Comparison of ENCODE assay signal across 10 cellular contexts in the genomic region with DNA sequence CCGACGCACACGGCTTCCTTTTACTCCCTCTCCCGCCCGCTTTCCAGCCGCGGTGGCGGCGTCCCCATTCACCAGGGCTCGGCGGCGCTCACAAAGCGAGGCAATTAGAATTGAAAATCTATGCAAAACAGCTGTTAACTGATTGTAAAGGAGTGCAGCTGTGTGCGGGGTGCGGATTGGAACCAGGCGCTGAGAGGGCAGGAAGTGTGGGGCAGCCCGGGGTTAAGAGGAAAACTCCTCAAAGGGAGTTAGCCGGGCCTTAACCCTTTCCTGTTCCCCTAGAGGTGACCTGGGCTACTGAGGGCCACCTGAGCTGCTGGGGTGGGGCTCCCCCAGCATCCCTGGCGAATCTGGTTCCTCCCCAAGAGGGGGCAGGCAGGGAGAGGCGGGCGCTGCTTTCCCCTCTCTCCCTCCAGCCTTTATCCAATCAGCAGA. TPM values are rescaled to one million over a fixed set of nuclear protein-coding genes. Genes with fewer than 3 reads are reported as not detected.
DNase-seq lines count a peak whose midpoint lies in the region; ATAC-seq and TF ChIP-seq lines count a peak whose summit lies in the region.
"Had no signal": no experiment of that assay in that cellular context is flagged by ENCODE, and none has a peak within 500 bp of the region (broad histone marks: within the 10 kb centered on the region; RNA-seq: fewer than 3 reads in every experiment).

No MANE protein-coding gene starts in this region.

- H3K27me3 Mint-ChIP-seq in activated naive CD8-positive, alpha-beta T cell treated with anti-CD3 and anti-CD28 coated beads, Interleukin-2, amount 10 ng/mL, durations not matched to agents 7 days and 5 days: peaks cover 2% of the 10 kb centered on the region
- H3K27me3 Mint-ChIP-seq in activated naive CD8-positive, alpha-beta T cell treated with anti-CD3 and anti-CD28 coated beads for 36 hours: no peaks in the 10 kb centered on the region

- peak overlapping the region; percentile 83; the same call in 1 of the 2 replicates for H3K27ac ChIP-seq in SK-N-MC
- H3K27ac ChIP-seq in upper lobe of left lung: peak overlapping the region in 3 of 4 donors; percentile 5 to 32 (median 17)

- no peaks in the 10 kb centered on the region for H3K9me3 Mint-ChIP-seq in activated naive CD8-positive, alpha-beta T cell treated with anti-CD3 and anti-CD28 coated beads, Interleukin-2, amount 10 ng/mL, durations not matched to agents 7 days and 5 days
- H3K9me3 Mint-ChIP-seq in activated naive CD8-positive, alpha-beta T cell treated with anti-CD3 and anti-CD28 coated beads for 36 hours: no peaks in the 10 kb centered on the region

- TF ChIP-seq POLR2A in upper lobe of left lung (IDR thresholded peaks at IDR 0.05) (no peak), GM18505 (IDR thresholded peaks at IDR 0.05; ENCODE audit: borderline replicate concordance, extremely low read depth, insufficient read depth, insufficient read length) (no peak)

- H3K4me1 ChIP-seq in upper lobe of left lung: peaks cover 57 to 70% (median 65%) of the 10 kb centered on the region in 4 donors

- no peak for TF ChIP-seq EP300 in upper lobe of left lung (IDR thresholded peaks at IDR 0.05)

- H3K4me3 ChIP-seq in SK-N-MC (peak overlapping the region; percentile 67), iPS-18c (ENCODE audit: insufficient read depth, low read depth, low read length) (peak overlapping the region; percentile 31), upper lobe of left lung (no peak overlapping the region)

- no peaks in the 10 kb centered on the region for H3K27me3 ChIP-seq in upper lobe of left lung

- TF ChIP-seq CTCF in upper lobe of left lung (IDR thresholded peaks at IDR 0.05): peak in 1 of 6 experiments; percentile 20

- DNase-seq in activated naive CD8-positive, alpha-beta T cell treated with anti-CD3 and anti-CD28 coated beads, Interleukin-2, amount 10 ng/mL, durations not matched to agents 7 days and 5 days: no peak
- no peak for DNase-seq in activated naive CD8-positive, alpha-beta T cell treated with anti-CD3 and anti-CD28 coated beads for 36 hours
- DNase-seq in SK-N-MC (ENCODE audit: low read depth, low spot score) (no peak), upper lobe of left lung (peak in 1 of 2 donors; percentile 82), SKM-1 (lab: John Stamatoyannopoulos, UW; ENCODE audit: unreplicated experiment) (no peak)
- DNase-seq: CD4-positive, CD25-positive, alpha-beta regulatory T cell had no signal

- peak overlapping the region; percentile 58 for H3K4me3 Mint-ChIP-seq in activated naive CD8-positive, alpha-beta T cell treated with anti-CD3 and anti-CD28 coated beads, Interleukin-2, amount 10 ng/mL, durations not matched to agents 7 days and 5 days
- no peak overlapping the region for H3K4me3 Mint-ChIP-seq in activated naive CD8-positive, alpha-beta T cell treated with anti-CD3 and anti-CD28 coated beads for 36 hours
- H3K4me3 Mint-ChIP-seq: CD4-positive, CD25-positive, alpha-beta regulatory T cell had no signal

- POLR2A ChIA-PET in activated naive CD8-positive, alpha-beta T cell treated with anti-CD3 and anti-CD28 coated beads, Interleukin-2, amount 10 ng/mL, durations not matched to agents 7 days and 5 days (lab: Charles Lee): interaction anchor here (0.9 to 12.1 kb wide), 2 partner anchors 9 to 53 kb away, joined by 3 to 175 read pairs; no protein-coding TSS in a partner anchor

- no peaks in the 10 kb centered on the region for H3K9me3 ChIP-seq in SK-N-MC (ENCODE audit: low read depth, low read length)
- no peaks in the 10 kb centered on the region for H3K9me3 ChIP-seq in iPS-18c (ENCODE audit: control insufficient read depth, insufficient read depth, low read length)
- H3K9me3 ChIP-seq in upper lobe of left lung: no peaks in the 10 kb centered on the region

- peak; percentile 9 for ATAC-seq in activated naive CD8-positive, alpha-beta T cell treated with anti-CD3 and anti-CD28 coated beads, Interleukin-2, amount 10 ng/mL, durations not matched to agents 7 days and 5 days (ENCODE audit: low read depth)
- no peak for ATAC-seq in upper lobe of left lung (ENCODE audit: low FRiP score in 2 of 2)
- ATAC-seq in HG03565 (IDR thresholded peaks at IDR 0.05; ENCODE audit: unreplicated experiment): no peak
- ATAC-seq in GM18505 (IDR thresholded peaks at IDR 0.05; ENCODE audit: unreplicated experiment): no peak
- ATAC-seq: left lobe of liver had no signal

- H3K36me3 Mint-ChIP-seq in activated naive CD8-positive, alpha-beta T cell treated with anti-CD3 and anti-CD28 coated beads, Interleukin-2, amount 10 ng/mL, durations not matched to agents 7 days and 5 days: no peaks in the 10 kb centered on the region
- H3K36me3 Mint-ChIP-seq in activated naive CD8-positive, alpha-beta T cell treated with anti-CD3 and anti-CD28 coated beads for 36 hours: no peaks in the 10 kb centered on the region
- H3K36me3 Mint-ChIP-seq: CD4-positive, CD25-positive, alpha-beta regulatory T cell had no signal

- no peak overlapping the region for H3K27ac Mint-ChIP-seq in activated naive CD8-positive, alpha-beta T cell treated with anti-CD3 and anti-CD28 coated beads, Interleukin-2, amount 10 ng/mL, durations not matched to agents 7 days and 5 days
- no peak overlapping the region for H3K27ac Mint-ChIP-seq in activated naive CD8-positive, alpha-beta T cell treated with anti-CD3 and anti-CD28 coated beads for 36 hours

- no peaks in the 10 kb centered on the region for H3K36me3 ChIP-seq in SK-N-MC (ENCODE audit: insufficient read depth, low read length)
- no peaks in the 10 kb centered on the region for H3K36me3 ChIP-seq in upper lobe of left lung

- peaks cover 34% of the 10 kb centered on the region for H3K4me1 Mint-ChIP-seq in activated naive CD8-positive, alpha-beta T cell treated with anti-CD3 and anti-CD28 coated beads, Interleukin-2, amount 10 ng/mL, durations not matched to agents 7 days and 5 days
- H3K4me1 Mint-ChIP-seq in activated naive CD8-positive, alpha-beta T cell treated with anti-CD3 and anti-CD28 coated beads for 36 hours: peaks cover 35% of the 10 kb centered on the region

- 17 to 37% methylated on average over 21 of the region's 21 CpGs for WGBS in upper lobe of left lung, 2 donors

- H3K9ac ChIP-seq in SK-N-MC (ENCODE audit: insufficient read length): peak overlapping the region; percentile 26

RNA-seq across cellular contexts. Expression of a gene that starts 5.8 kb away (rescaled TPM):
- 10 to 100 TPM; 60.9 to 62.5 TPM for total RNA-seq in activated naive CD8-positive, alpha-beta T cell treated with anti-CD3 and anti-CD28 coated beads, Interleukin-2, amount 10 ng/mL, durations not matched to agents 7 days and 5 days
- 10 to 100 TPM; 25.1 to 27.6 TPM for total RNA-seq in activated naive CD8-positive, alpha-beta T cell treated with anti-CD3 and anti-CD28 coated beads for 36 hours
- 100 to 1,000 TPM in 2 of 6 donors, 10 to 100 TPM in 4; 80.2 to 332 (median 90.8) TPM for total RNA-seq in upper lobe of left lung

Comparison
In these comparisons a context has a peak if more than half of its experiments do, and no peak if none do; other contexts are left out.
1. H3K4me3 ChIP-seq: peak in SK-N-MC (single experiment) and iPS-18c (single experiment); none in upper lobe of left lung (0 of 4).